Comparison of ENCODE assay signal across 26 cellular contexts in the genomic region with DNA sequence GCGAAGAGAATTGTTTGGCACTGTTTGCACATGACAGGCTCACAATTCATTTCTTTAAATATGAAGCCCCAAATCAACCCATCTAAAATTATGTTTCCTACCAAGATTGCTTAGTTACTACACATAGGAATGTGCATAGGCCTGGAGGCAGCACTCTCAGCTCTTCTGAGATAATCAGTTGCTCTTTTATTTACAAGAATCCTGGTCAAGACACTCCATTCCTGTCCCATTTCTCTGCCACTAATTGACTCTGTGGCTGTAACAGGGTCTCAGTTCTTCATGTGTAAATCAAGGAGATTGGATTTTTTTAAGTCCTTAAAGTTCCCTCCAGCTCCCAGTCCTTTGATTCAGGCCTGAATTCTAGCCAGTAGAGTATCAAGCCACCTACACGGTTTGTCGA.
"Had no signal": no experiment of that assay in that cellular context is flagged by ENCODE, and none has a peak within 500 bp of the region (broad histone marks: within the 10 kb centered on the region; RNA-seq: fewer than 3 reads in every experiment).

No MANE protein-coding gene starts in this region.

- H3K4me1 ChIP-seq: adrenal gland, ascending aorta, gastrocnemius medialis, testis had no signal

- H3K4me3 Mint-ChIP-seq: activated B cell treated with CpG ODN at 0.5 μM for 24 hours; activated CD4-positive, alpha-beta T cell treated with anti-CD3 and anti-CD28 coated beads for 36 hours; activated T-cell treated with anti-CD3 and anti-CD28 coated beads, Interleukin-2, amount 50 U/mL, for 24 hours; activated T-helper 17 cell treated with anti-CD3 and anti-CD28 coated beads, Interleukin-2, amount 50 U/mL, for 72 hours; effector memory CD8-positive, alpha-beta T cell; naive B cell; neural crest cell had no signal

- H3K36me3 Mint-ChIP-seq: activated naive CD4-positive, alpha-beta T cell treated with anti-CD3 and anti-CD28 coated beads, Interleukin-2, amount 50 U/mL, for 72 hours; naive B cell had no signal

- H3K9me3 Mint-ChIP-seq: activated B cell treated with CpG ODN at 0.5 μM for 24 hours; activated T-helper 17 cell treated with anti-CD3 and anti-CD28 coated beads, Interleukin-2, amount 50 U/mL, for 72 hours; effector memory CD8-positive, alpha-beta T cell; naive B cell had no signal

- H3K27ac Mint-ChIP-seq: activated B cell treated with CpG ODN at 0.5 μM for 24 hours; activated CD4-positive, alpha-beta T cell treated with anti-CD3 and anti-CD28 coated beads for 36 hours; activated naive CD4-positive, alpha-beta T cell treated with anti-CD3 and anti-CD28 coated beads, Interleukin-2, amount 50 U/mL, for 72 hours; activated T-cell treated with anti-CD3 and anti-CD28 coated beads, Interleukin-2, amount 50 U/mL, for 24 hours; activated T-helper 17 cell treated with anti-CD3 and anti-CD28 coated beads, Interleukin-2, amount 50 U/mL, for 72 hours; effector memory CD8-positive, alpha-beta T cell; naive B cell had no signal

- ATAC-seq: activated CD4-positive, alpha-beta T cell treated with anti-CD3 and anti-CD28 coated beads for 36 hours; activated naive CD4-positive, alpha-beta T cell treated with anti-CD3 and anti-CD28 coated beads, Interleukin-2, amount 50 U/mL, for 72 hours; activated T-helper 17 cell treated with anti-CD3 and anti-CD28 coated beads, Interleukin-2, amount 50 U/mL, for 72 hours; effector memory CD8-positive, alpha-beta T cell; gastrocnemius medialis; left cardiac atrium had no signal

- H3K4me1 Mint-ChIP-seq: activated B cell treated with CpG ODN at 0.5 μM for 24 hours; activated CD4-positive, alpha-beta T cell treated with anti-CD3 and anti-CD28 coated beads for 36 hours; activated T-helper 17 cell treated with anti-CD3 and anti-CD28 coated beads, Interleukin-2, amount 50 U/mL, for 72 hours; naive B cell; neural crest cell had no signal

- DNase-seq: activated B cell treated with CpG ODN at 0.5 μM for 24 hours; activated CD4-positive, alpha-beta T cell treated with anti-CD3 and anti-CD28 coated beads for 36 hours; activated CD4-positive, alpha-beta T cell treated with anti-CD3 and anti-CD28 coated beads, Interleukin-2, amount 50 U/mL, for 4 hours; activated CD8-positive, alpha-beta memory T cell treated with anti-CD3 and anti-CD28 coated beads for 24 hours; activated CD8-positive, alpha-beta memory T cell treated with anti-CD3 and anti-CD28 coated beads, Interleukin-2, amount 50 U/mL, for 4 hours; activated T-cell treated with anti-CD3 and anti-CD28 coated beads, Interleukin-2, amount 50 U/mL, for 24 hours; adrenal gland; central memory CD4-positive, alpha-beta T cell; effector memory CD8-positive, alpha-beta T cell; esophagus squamous epithelium; gastrocnemius medialis; head of caudate nucleus; left cardiac atrium; naive B cell; retina; stimulated activated CD4-positive, alpha-beta T cell treated with anti-CD3 and anti-CD28 coated beads, Interleukin-4, amount 100 ng/mL, for 1 hour; stimulated activated naive CD4-positive, alpha-beta T cell; T-helper 9 cell; testis; upper lobe of left lung had no signal

- H3K9me3 ChIP-seq: adrenal gland, ascending aorta, esophagus squamous epithelium, gastrocnemius medialis, mucosa of descending colon, testis, upper lobe of left lung had no signal

- H3K4me3 ChIP-seq: adrenal gland, ascending aorta, esophagus squamous epithelium, gastrocnemius medialis, mucosa of descending colon, testis, upper lobe of left lung had no signal

- H3K27me3 Mint-ChIP-seq: activated B cell treated with CpG ODN at 0.5 μM for 24 hours; activated T-cell treated with anti-CD3 and anti-CD28 coated beads, Interleukin-2, amount 50 U/mL, for 24 hours; activated T-helper 17 cell treated with anti-CD3 and anti-CD28 coated beads, Interleukin-2, amount 50 U/mL, for 72 hours; effector memory CD8-positive, alpha-beta T cell had no signal

- H3K27ac ChIP-seq: adrenal gland, ascending aorta, brain microvascular endothelial cell, esophagus squamous epithelium, gastrocnemius medialis, testis, upper lobe of left lung had no signal

- H3K36me3 ChIP-seq: adrenal gland, ascending aorta, brain microvascular endothelial cell, esophagus squamous epithelium, gastrocnemius medialis, upper lobe of left lung had no signal

- H3K27me3 ChIP-seq: adrenal gland, ascending aorta, brain microvascular endothelial cell, esophagus squamous epithelium, gastrocnemius medialis, testis, upper lobe of left lung had no signal
